ENCODE assay signal across 13 cellular contexts in the genomic region with DNA sequence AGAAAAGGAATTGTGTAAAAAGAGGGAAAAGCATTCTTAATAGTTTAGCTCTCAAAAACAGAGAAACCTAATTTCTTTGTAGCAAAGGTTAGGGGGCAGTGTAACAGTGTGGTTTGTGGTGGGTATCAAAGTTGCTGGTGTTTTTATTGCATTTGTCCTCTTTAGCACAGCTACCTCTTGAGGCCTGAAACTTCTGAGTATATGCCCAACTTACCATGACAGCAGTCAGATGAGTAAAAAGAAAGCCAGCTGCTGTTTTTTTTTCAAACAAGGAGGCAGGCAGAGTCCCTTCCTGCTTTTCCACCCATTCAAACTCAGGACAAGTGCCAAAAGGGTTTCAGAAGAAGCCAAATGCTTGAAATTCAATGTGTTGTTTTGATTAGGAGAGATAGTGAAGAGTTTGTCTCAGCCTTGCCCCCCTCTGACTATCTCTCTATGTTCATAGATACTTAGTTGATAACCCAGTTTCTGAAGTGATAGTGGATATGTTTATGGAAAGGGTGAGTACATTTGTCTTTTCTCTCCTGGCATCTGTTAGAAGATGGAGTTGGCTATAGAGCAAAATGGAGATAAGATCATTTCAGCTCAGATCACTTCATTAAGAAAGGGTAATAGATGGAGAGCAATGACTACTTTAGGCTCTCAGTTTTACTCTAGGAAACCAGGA. TPM values are rescaled to one million over a fixed set of nuclear protein-coding genes. Genes with fewer than 3 reads are reported as not detected.
A peak's percentile ranks its signal among the peaks of the same experiment; 100 is the strongest.
DNase-seq lines count a peak whose midpoint lies in the region; ATAC-seq and TF ChIP-seq lines count a peak whose summit lies in the region.
"Had no signal": no experiment of that assay in that cellular context is flagged by ENCODE, and none has a peak within 500 bp of the region (broad histone marks: within the 10 kb centered on the region; RNA-seq: fewer than 3 reads in every experiment).

No MANE protein-coding gene starts in this region.

- H3K4me3 Mint-ChIP-seq in activated CD4-positive, alpha-beta T cell treated with anti-CD3 and anti-CD28 coated beads for 36 hours: peak overlapping the region; percentile 48

- H3K9me3 Mint-ChIP-seq in activated CD4-positive, alpha-beta T cell treated with anti-CD3 and anti-CD28 coated beads for 36 hours (ENCODE audit: low read depth): no peaks in the 10 kb centered on the region

- peaks cover 92% of the 10 kb centered on the region for H3K79me2 ChIP-seq in smooth muscle cell (ENCODE audit: low read depth)

- H3K27me3 ChIP-seq in smooth muscle cell (ENCODE audit: low read depth): no peaks in the 10 kb centered on the region
- H3K27me3 ChIP-seq in tibial nerve: no peaks in the 10 kb centered on the region
- H3K27me3 ChIP-seq: tibial artery had no signal

- H3K27ac ChIP-seq in smooth muscle cell (ENCODE audit: low read depth) (peak overlapping the region; percentile 24), tibial nerve (peak overlapping the region in 1 of 4 donors; percentile 11)
- H3K27ac ChIP-seq: tibial artery had no signal

- no peak overlapping the region for H3K9ac ChIP-seq in smooth muscle cell (ENCODE audit: low read depth)

- H4K20me1 ChIP-seq in smooth muscle cell (ENCODE audit: low read depth): peaks cover 100% of the 10 kb centered on the region

- peak; percentile 61 for ATAC-seq in activated CD4-positive, alpha-beta T cell treated with anti-CD3 and anti-CD28 coated beads for 36 hours
- ATAC-seq in SK-N-SH treated with all-trans-retinoic acid at 6 μM for 48 hours (peak; percentile 62), HG03354 (IDR thresholded peaks at IDR 0.05; ENCODE audit: poor library complexity, severe bottlenecking, unreplicated experiment) (no peak)

- H3K36me3 ChIP-seq in smooth muscle cell (ENCODE audit: low read depth): no peaks in the 10 kb centered on the region
- H3K36me3 ChIP-seq in tibial nerve: no peaks in the 10 kb centered on the region
- H3K36me3 ChIP-seq: tibial artery had no signal

- POLR2A ChIA-PET in activated CD4-positive, alpha-beta T cell treated with anti-CD3 and anti-CD28 coated beads for 36 hours (lab: Charles Lee): interaction anchor here (0.6 to 2.0 kb wide), 7 partner anchors 16 to 127 kb away, joined by 3 to 26 read pairs (median 6); partner anchors contain the start of genes GBF1 and NFKB2

- CTCF ChIA-PET in activated CD4-positive, alpha-beta T cell treated with anti-CD3 and anti-CD28 coated beads for 36 hours (lab: Charles Lee): interaction anchor here (0.6 to 10.7 kb wide), 16 partner anchors 8 to 817 kb away, joined by 3 to 82 read pairs (median 5); partner anchors contain the start of gene GBF1

- TF ChIP-seq CTCF in smooth muscle cell (IDR thresholded peaks at IDR 0.05; ENCODE audit: borderline replicate concordance, insufficient read depth, poor library complexity, severe bottlenecking) (no peak), tibial nerve (IDR thresholded peaks at IDR 0.05) (no peak)

- H3K4me1 ChIP-seq in smooth muscle cell (ENCODE audit: low read depth) (no peaks in the 10 kb centered on the region), tibial nerve (peaks cover 0 to 37% (median 11%) of the 10 kb centered on the region in 4 donors)

- no peaks in the 10 kb centered on the region for H3F3A ChIP-seq in smooth muscle cell (ENCODE audit: low read depth)

- no peak for DNase-seq in activated CD4-positive, alpha-beta T cell treated with anti-CD3 and anti-CD28 coated beads for 36 hours
- no peak for DNase-seq in activated CD4-positive, alpha-beta T cell treated with anti-CD3 and anti-CD28 coated beads for 1 hour
- DNase-seq in fibroblast of peridontal ligament (ENCODE audit: extremely low read depth) (peak; percentile 57), smooth muscle cell (lab: John Stamatoyannopoulos, UW; ENCODE audit: unreplicated experiment) (no peak), tibial nerve (ENCODE audit: low spot score in 2 of 2) (no peak), 8988T (no peak)
- DNase-seq: Kasumi-1; mucosa of descending colon; NK-92 treated with Interleukin-12 subunit alpha and Interleukin-12 subunit beta, amount 100 ng/mL, for 24 hours; stimulated activated CD4-positive, alpha-beta T cell treated with anti-CD3 and anti-CD28 coated beads, Interleukin-15, amount 100 ng/mL, for 24 hours; tibial artery had no signal

- no peaks in the 10 kb centered on the region for H3K27me3 Mint-ChIP-seq in activated CD4-positive, alpha-beta T cell treated with anti-CD3 and anti-CD28 coated beads for 36 hours

- H3K36me3 Mint-ChIP-seq in activated CD4-positive, alpha-beta T cell treated with anti-CD3 and anti-CD28 coated beads for 36 hours (ENCODE audit: low read depth): peaks cover 24% of the 10 kb centered on the region

- no peak overlapping the region for H2AFZ ChIP-seq in smooth muscle cell (ENCODE audit: low read depth)

- no peak for TF ChIP-seq POLR2A in tibial nerve (IDR thresholded peaks at IDR 0.05)

- peaks cover 57% of the 10 kb centered on the region for H3K4me1 Mint-ChIP-seq in activated CD4-positive, alpha-beta T cell treated with anti-CD3 and anti-CD28 coated beads for 36 hours

- intact Hi-C loops in activated CD4-positive, alpha-beta T cell treated with anti-CD3 and anti-CD28 coated beads for 36 hours (cut with DNase I, micrococcal nuclease): loop anchor here (1.0 kb wide), 5 partner anchors 15 to 70 kb away; partner anchors contain the start of gene GBF1 (in 1 of the 2)

- TF ChIP-seq EP300 in tibial nerve (IDR thresholded peaks at IDR 0.05): no peak

- no peak overlapping the region for H3K4me2 ChIP-seq in smooth muscle cell

- H3K9me3 ChIP-seq in smooth muscle cell (replicated peaks; ENCODE audit: low read depth) (no peaks in the 10 kb centered on the region), tibial nerve (no peaks in the 10 kb centered on the region)
- H3K9me3 ChIP-seq: mucosa of descending colon, tibial artery had no signal

- H3K4me3 ChIP-seq in smooth muscle cell: no peak overlapping the region
- no peak overlapping the region for H3K4me3 ChIP-seq in tibial nerve
- H3K4me3 ChIP-seq: mucosa of descending colon, tibial artery had no signal

- H3K27ac Mint-ChIP-seq in activated CD4-positive, alpha-beta T cell treated with anti-CD3 and anti-CD28 coated beads for 36 hours: peak overlapping the region; percentile 94

TF ChIP-seq in SK-N-SH treated with all-trans-retinoic acid at 6 μM for 48 hours, 23 proteins besides CTCF, POLR2A, EP300 and RAD21 (continues in another document):
- TF ChIP-seq ARNTL (CRISPR knock-in tag; IDR thresholded peaks at IDR 0.05; ENCODE audit: borderline replicate concordance, low read depth) (no peak), ZC3H10 (CRISPR knock-in tag; IDR thresholded peaks at IDR 0.05) (no peak), ZNF8 (CRISPR knock-in tag; IDR thresholded peaks at IDR 0.05) (no peak), CSDC2 (CRISPR knock-in tag; IDR thresholded peaks at IDR 0.05) (no peak), ZFP30 (CRISPR knock-in tag; IDR thresholded peaks at IDR 0.05) (no peak), TCF4 (CRISPR knock-in tag; IDR thresholded peaks at IDR 0.05; ENCODE audit: borderline replicate concordance) (no peak), ZNF70 (CRISPR knock-in tag; IDR thresholded peaks at IDR 0.05) (no peak), SNAI2 (CRISPR knock-in tag; IDR thresholded peaks at IDR 0.05) (no peak), CSRNP3 (CRISPR knock-in tag; IDR thresholded peaks at IDR 0.05) (no peak), ESRRG (CRISPR knock-in tag; IDR thresholded peaks at IDR 0.05) (no peak), PPARA (CRISPR knock-in tag; IDR thresholded peaks at IDR 0.05; ENCODE audit: borderline replicate concordance) (no peak), ISL1 (CRISPR knock-in tag; IDR thresholded peaks at IDR 0.05) (no peak; the same call in 1 of the 2 replicates)
- TF ChIP-seq, protein P1, sequence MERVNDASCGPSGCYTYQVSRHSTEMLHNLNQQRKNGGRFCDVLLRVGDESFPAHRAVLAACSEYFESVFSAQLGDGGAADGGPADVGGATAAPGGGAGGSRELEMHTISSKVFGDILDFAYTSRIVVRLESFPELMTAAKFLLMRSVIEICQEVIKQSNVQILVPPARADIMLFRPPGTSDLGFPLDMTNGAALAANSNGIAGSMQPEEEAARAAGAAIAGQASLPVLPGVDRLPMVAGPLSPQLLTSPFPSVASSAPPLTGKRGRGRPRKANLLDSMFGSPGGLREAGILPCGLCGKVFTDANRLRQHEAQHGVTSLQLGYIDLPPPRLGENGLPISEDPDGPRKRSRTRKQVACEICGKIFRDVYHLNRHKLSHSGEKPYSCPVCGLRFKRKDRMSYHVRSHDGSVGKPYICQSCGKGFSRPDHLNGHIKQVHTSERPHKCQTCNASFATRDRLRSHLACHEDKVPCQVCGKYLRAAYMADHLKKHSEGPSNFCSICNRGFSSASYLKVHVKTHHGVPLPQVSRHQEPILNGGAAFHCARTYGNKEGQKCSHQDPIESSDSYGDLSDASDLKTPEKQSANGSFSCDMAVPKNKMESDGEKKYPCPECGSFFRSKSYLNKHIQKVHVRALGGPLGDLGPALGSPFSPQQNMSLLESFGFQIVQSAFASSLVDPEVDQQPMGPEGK (CRISPR knock-in tag; IDR thresholded peaks at IDR 0.05; ENCODE audit: borderline replicate concordance): no peak

RNA-seq across cellular contexts. Expression of gene GBF1, which starts 23.1 kb away (rescaled TPM):
- 10 to 100 TPM; 33.1 to 37.5 TPM for total RNA-seq in activated CD4-positive, alpha-beta T cell treated with anti-CD3 and anti-CD28 coated beads for 36 hours
- 53.5 and 56.4 TPM in 2 replicates for total RNA-seq in smooth muscle cell
- 44.4 and 52.8 TPM in 2 replicates for polyA plus RNA-seq in smooth muscle cell
- total RNA-seq in tibial nerve: 10 to 100 TPM; 31.0 to 38.0 (median 36.1) TPM

RNA-seq across cellular contexts. Expression of gene PITX3, which starts 27.2 kb away (rescaled TPM):
- total RNA-seq in activated CD4-positive, alpha-beta T cell treated with anti-CD3 and anti-CD28 coated beads for 36 hours: under 1 TPM; 0.66 to 0.81 TPM
- total RNA-seq in smooth muscle cell (not detected in 2 replicates), tibial nerve (not detected)
- polyA plus RNA-seq in smooth muscle cell: 2.0 TPM in 2 replicates
- total RNA-seq: mucosa of descending colon had no signal

RNA-seq across cellular contexts. Expression of gene ELOVL3, which starts 42.4 kb away (rescaled TPM):
- under 1 TPM in 1 of 2 experiments, not detected in 1; 0.14 TPM for total RNA-seq in activated CD4-positive, alpha-beta T cell treated with anti-CD3 and anti-CD28 coated beads for 36 hours
- total RNA-seq in smooth muscle cell: 0.63 and 1.5 TPM in 2 replicates
- polyA plus RNA-seq in smooth muscle cell: 1.1 and 1.2 TPM in 2 replicates
- total RNA-seq in tibial nerve: not detected
